In the genomic region with DNA sequence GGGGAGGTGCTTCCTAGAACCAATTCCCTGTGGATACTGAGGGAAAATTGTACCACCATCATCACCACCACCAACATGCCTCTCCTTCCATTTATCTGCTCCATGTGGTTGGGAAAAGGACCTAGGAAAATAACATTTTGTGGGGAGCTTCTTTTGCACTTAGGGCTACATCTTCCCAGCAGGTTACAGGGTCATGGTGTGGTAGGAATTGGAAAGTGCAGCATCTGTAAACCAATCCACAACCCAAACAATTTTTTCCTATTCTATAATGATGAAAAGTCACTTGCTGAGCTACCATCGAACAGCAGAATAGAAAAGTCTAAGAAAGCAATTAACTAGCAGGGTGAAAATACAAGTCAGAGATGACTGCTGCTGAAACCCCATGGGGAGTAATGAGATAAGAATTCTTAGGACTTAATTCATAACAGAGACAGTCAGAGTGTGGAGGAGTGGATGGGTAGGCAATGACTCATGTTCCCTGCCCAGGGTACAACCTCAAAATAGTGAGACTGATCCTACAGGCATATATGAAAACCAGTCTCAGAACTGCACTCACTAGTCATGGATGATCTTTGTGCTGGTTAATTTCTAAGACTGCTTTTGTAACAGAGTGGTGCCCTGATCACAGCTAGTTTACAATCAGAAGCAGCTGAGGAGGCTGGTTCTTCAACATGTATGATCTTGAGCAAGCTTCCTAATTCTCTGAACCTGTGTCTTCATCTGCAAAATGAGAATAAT, we compare ENCODE assay signal across 9 cellular contexts. TPM values are rescaled to one million over a fixed set of nuclear protein-coding genes. Genes with fewer than 3 reads are reported as not detected.
DNase-seq lines count a peak whose midpoint lies in the region; ATAC-seq, FAIRE-seq and TF ChIP-seq lines count a peak whose summit lies in the region.
"Had no signal": no experiment of that assay in that cellular context is flagged by ENCODE, and none has a peak within 500 bp of the region (broad histone marks: within the 10 kb centered on the region; RNA-seq: fewer than 3 reads in every experiment).

No MANE protein-coding gene starts in this region.

- H3K27ac ChIP-seq in A549 (peak overlapping the region; percentile 68 to 80), sigmoid colon (no peak overlapping the region)

- in situ Hi-C loops in G401 (cut with HindIII; ENCODE audit: low sequenced_read_pairs), result no loop called here

- FAIRE-seq in A549 (lab: Jason Lieb, UNC), result no peak

- peaks cover 3% of the 10 kb centered on the region for H3K36me3 Mint-ChIP-seq in activated naive CD8-positive, alpha-beta T cell treated with anti-CD3 and anti-CD28 coated beads, Interleukin-2, amount 50 U/mL, for 24 hours (ENCODE audit: low read depth)
- H3K36me3 Mint-ChIP-seq: brain had no signal

- WGBS in A549 (ENCODE audit: missing lambda C conversion rate), result 4% methylated on average over 1 of the region's 1 CpG
- 88 to 94% methylated on average over 1 of the region's 1 CpG for WGBS in sigmoid colon, 2 donors

- H3K4me3 Mint-ChIP-seq in activated naive CD8-positive, alpha-beta T cell treated with anti-CD3 and anti-CD28 coated beads, Interleukin-2, amount 50 U/mL, for 24 hours, result no peak overlapping the region
- H3K4me3 Mint-ChIP-seq: brain had no signal

- no peaks in the 10 kb centered on the region for H3K36me3 ChIP-seq in sigmoid colon

- H3K9me3 Mint-ChIP-seq in activated naive CD8-positive, alpha-beta T cell treated with anti-CD3 and anti-CD28 coated beads, Interleukin-2, amount 50 U/mL, for 24 hours, result no peaks in the 10 kb centered on the region
- H3K9me3 Mint-ChIP-seq: brain had no signal

- intact Hi-C loops in sigmoid colon (cut with DNase I), result no loop called here

- ATAC-seq in A549 (peak; percentile 86 to 90), GM18907 (IDR thresholded peaks at IDR 0.05; ENCODE audit: unreplicated experiment) (peak; percentile 75), HG03442 (IDR thresholded peaks at IDR 0.05; ENCODE audit: unreplicated experiment) (peak; percentile 93)
- ATAC-seq in activated naive CD8-positive, alpha-beta T cell treated with anti-CD3 and anti-CD28 coated beads, Interleukin-2, amount 50 U/mL, for 24 hours, result peak; percentile 97

- no peak overlapping the region for H3K4me3 ChIP-seq in A549
- H3K4me3 ChIP-seq in skeletal muscle cell (ENCODE audit: low read depth, low read length), result no peak overlapping the region
- no peak overlapping the region for H3K4me3 ChIP-seq in sigmoid colon

- no peaks in the 10 kb centered on the region for H3K27me3 ChIP-seq in sigmoid colon

- peak; percentile 60 to 76 for DNase-seq in A549 (ENCODE audit: low read depth in 1 of 2, low spot score in 1 of 2)
- DNase-seq in activated naive CD8-positive, alpha-beta T cell treated with anti-CD3 and anti-CD28 coated beads, Interleukin-2, amount 50 U/mL, for 24 hours, result no peak
- DNase-seq in skeletal muscle cell (ENCODE audit: low read depth), result peak; percentile 97
- DNase-seq in G401 (ENCODE audit: low spot score), result no peak
- no peak for DNase-seq in sigmoid colon
- DNase-seq in Ammon's horn (ENCODE audit: low spot score), result no peak

- H3K4me1 ChIP-seq in A549, result peaks cover 68% of the 10 kb centered on the region
- peaks cover 0 to 6% (median 0%) of the 10 kb centered on the region in 4 donors for H3K4me1 ChIP-seq in sigmoid colon

- CTCF ChIA-PET in A549 (lab: Yijun Ruan, JAX), result interaction anchor here (1.0 to 1.5 kb wide), 2 partner anchors 31 to 112 kb away, joined by 3 to 6 read pairs; no protein-coding TSS in a partner anchor

- peaks cover 18% of the 10 kb centered on the region for H3K4me1 Mint-ChIP-seq in activated naive CD8-positive, alpha-beta T cell treated with anti-CD3 and anti-CD28 coated beads, Interleukin-2, amount 50 U/mL, for 24 hours

- peak overlapping the region; percentile 52 for H3K4me2 ChIP-seq in A549

- TF ChIP-seq CTCF in A549 (IDR thresholded peaks at IDR 0.05), result no peak
- TF ChIP-seq CTCF in sigmoid colon (IDR thresholded peaks at IDR 0.05), result no peak

- no peaks in the 10 kb centered on the region for H3K27me3 Mint-ChIP-seq in activated naive CD8-positive, alpha-beta T cell treated with anti-CD3 and anti-CD28 coated beads, Interleukin-2, amount 50 U/mL, for 24 hours
- H3K27me3 Mint-ChIP-seq: brain had no signal

- peak overlapping the region; percentile 34 for H3K27ac Mint-ChIP-seq in activated naive CD8-positive, alpha-beta T cell treated with anti-CD3 and anti-CD28 coated beads, Interleukin-2, amount 50 U/mL, for 24 hours
- H3K27ac Mint-ChIP-seq: brain had no signal

- TF ChIP-seq POLR2A in A549 (IDR thresholded peaks at IDR 0.05; ENCODE audit: low read length), result no peak
- no peak for TF ChIP-seq POLR2A in sigmoid colon (IDR thresholded peaks at IDR 0.05)

- peak in 1 of 2 experiments; percentile 14; a peak in 1 of 5 replicates for TF ChIP-seq RAD21 in A549 (conservative IDR thresholded peaks at IDR 0.05 in 1 of 2, IDR thresholded peaks at IDR 0.05 in 1 of 2)

- TF ChIP-seq EP300 in A549 (IDR thresholded peaks at IDR 0.05) (peak in 1 of 2 experiments; percentile 29; a peak in 1 of 5 replicates), sigmoid colon (IDR thresholded peaks at IDR 0.05) (no peak)

- POLR2A ChIA-PET in A549 (lab: Yijun Ruan, JAX), result interaction anchor here (1.5 kb wide), 1 partner anchor 29 kb away, joined by 7 read pairs; no protein-coding TSS in a partner anchor

- H3K9me3 ChIP-seq in A549 (no peaks in the 10 kb centered on the region), sigmoid colon (no peaks in the 10 kb centered on the region)

TF ChIP-seq in A549, 52 proteins besides CTCF, POLR2A, EP300 and RAD21:
- peak; percentile 65 for TF ChIP-seq JUNB (IDR thresholded peaks at IDR 0.05)
- no peak for TF ChIP-seq CHD4 (IDR thresholded peaks at IDR 0.05; ENCODE audit: borderline replicate concordance)
- peak; percentile 66; the same call in 1 of the 2 replicates for TF ChIP-seq FOSL2 (IDR thresholded peaks at IDR 0.05)
- peak; percentile 85 for TF ChIP-seq FOSL2 (CRISPR knock-in tag; IDR thresholded peaks at IDR 0.05)
- TF ChIP-seq HDAC2 (IDR thresholded peaks at IDR 0.05), result no peak
- no peak for TF ChIP-seq NR3C1 (IDR thresholded peaks at IDR 0.05)
- TF ChIP-seq FOXS1 (CRISPR knock-in tag; IDR thresholded peaks at IDR 0.05), result peak; percentile 63; the same call in 1 of the 2 replicates
- TF ChIP-seq, protein P1, sequence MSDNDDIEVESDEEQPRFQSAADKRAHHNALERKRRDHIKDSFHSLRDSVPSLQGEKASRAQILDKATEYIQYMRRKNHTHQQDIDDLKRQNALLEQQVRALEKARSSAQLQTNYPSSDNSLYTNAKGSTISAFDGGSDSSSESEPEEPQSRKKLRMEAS (IDR thresholded peaks at IDR 0.05), result peak; percentile 29; the same call in 1 of the 2 replicates
- TF ChIP-seq GATA3 (IDR thresholded peaks at IDR 0.05; ENCODE audit: borderline replicate concordance), result peak; percentile 60; the same call in 1 of the 2 replicates
- no peak for TF ChIP-seq TP53 (CRISPR knock-in tag; IDR thresholded peaks at IDR 0.05)
- TF ChIP-seq SMC3 (IDR thresholded peaks at IDR 0.05), result no peak
- TF ChIP-seq, protein P2, sequence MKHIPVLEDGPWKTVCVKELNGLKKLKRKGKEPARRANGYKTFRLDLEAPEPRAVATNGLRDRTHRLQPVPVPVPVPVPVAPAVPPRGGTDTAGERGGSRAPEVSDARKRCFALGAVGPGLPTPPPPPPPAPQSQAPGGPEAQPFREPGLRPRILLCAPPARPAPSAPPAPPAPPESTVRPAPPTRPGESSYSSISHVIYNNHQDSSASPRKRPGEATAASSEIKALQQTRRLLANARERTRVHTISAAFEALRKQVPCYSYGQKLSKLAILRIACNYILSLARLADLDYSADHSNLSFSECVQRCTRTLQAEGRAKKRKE (CRISPR knock-in tag; IDR thresholded peaks at IDR 0.05; ENCODE audit: low read depth), result peak; percentile 27; the same call in 1 of the 2 replicates

RNA-seq across cellular contexts. Expression of a gene that starts 38.1 kb away (rescaled TPM):
- 0.69 and 1.4 TPM in 2 replicates for polyA plus RNA-seq in A549 (2011; rRNA removed)
- polyA plus RNA-seq in A549 (2012; cell fraction: cytosol; rRNA removed), result 0.31 and 0.32 TPM in 2 replicates
- polyA plus RNA-seq in A549 (2012; cell fraction: nucleus; rRNA removed), result 0.11 and 0.26 TPM in 2 replicates
- 0.89 to 1.3 TPM (median 1.2 TPM) in 3 replicates for polyA plus RNA-seq in A549 (2017; fragmentation: RNase III; extraction: RNeasy Plus Mini Kit Qiagen cat#74134 plus additional on column Dnase treatment)
- polyA minus RNA-seq in A549 (2011; rRNA and poly(A)+ RNA removed), result 2.8 and 3.9 TPM in 2 replicates
- not detected in 2 replicates for total RNA-seq in G401 (2014; rRNA removed; shearing (Covaris generic))
- 1 to 10 TPM in 1 of 4 donors, under 1 TPM in 2, not detected in 1; 0.36 to 1.7 (median 0.68) TPM for total RNA-seq in sigmoid colon
- 1 to 10 TPM in 1 of 3 donors, under 1 TPM in 2; 0.60 to 1.4 (median 0.71) TPM for polyA plus RNA-seq in sigmoid colon

Comparison
In these comparisons a context has a peak if more than half of its experiments do, and no peak if none do; other contexts are left out.
1. DNase-seq: peak in A549 (2 of 2) and skeletal muscle cell (single experiment); none in activated naive CD8-positive, alpha-beta T cell treated with anti-CD3 and anti-CD28 coated beads, Interleukin-2, amount 50 U/mL, for 24 hours (single experiment), G401 (single experiment), sigmoid colon (single experiment) and Ammon's horn (single experiment).
2. H3K27ac ChIP-seq: peak in A549 (2 of 2); none in sigmoid colon (0 of 4).
3. Peak in every context shown above with its lines, with median percentiles within 50 percentile points of each other: ATAC-seq.